Comparison of ENCODE assay signal across 9 cellular contexts in the genomic region with DNA sequence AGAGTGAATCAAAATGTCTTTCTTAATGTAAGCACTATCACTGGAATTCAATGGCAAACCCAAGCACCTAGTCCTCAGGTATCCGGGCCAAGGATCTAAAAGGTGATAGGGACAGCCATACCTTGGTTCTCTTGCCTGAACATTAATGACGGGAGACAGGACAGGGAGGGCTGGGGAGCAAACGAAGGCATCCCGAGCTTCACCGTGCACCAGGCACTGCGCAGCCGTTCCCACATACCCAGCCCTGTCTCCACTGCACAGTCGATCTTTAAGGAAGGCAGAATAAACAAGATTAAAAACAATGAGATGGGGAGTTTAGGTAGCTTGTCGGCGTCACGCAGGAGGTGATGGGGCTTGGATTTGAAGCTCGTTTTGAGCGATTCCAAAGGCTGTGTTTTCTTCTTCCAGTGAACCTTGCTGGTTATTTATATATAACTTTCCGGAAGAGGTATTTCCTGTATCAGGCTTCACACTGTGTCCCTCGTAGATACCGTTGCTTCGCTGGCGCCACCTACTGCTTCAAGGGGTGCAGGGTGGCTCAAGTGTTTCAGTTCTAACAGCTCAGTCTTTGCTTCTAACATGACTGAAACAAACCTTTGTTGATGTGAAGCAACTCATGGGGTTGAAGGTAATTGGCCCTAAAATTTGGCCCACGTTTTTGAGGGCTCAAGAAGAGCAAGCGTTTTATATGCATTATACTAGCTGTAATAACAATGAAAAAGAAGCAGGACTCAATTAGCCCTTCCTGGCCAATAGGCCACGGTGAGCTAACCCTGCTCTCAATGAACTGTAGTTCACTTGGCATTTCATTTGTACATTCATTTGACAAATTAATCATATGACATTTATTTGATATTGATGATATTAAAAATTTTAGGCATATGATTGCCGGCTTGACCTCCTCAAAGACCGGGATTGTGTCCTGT.
DNase-seq lines count a peak whose midpoint lies in the region; ATAC-seq, FAIRE-seq and TF ChIP-seq lines count a peak whose summit lies in the region.
"Had no signal": no experiment of that assay in that cellular context is flagged by ENCODE, and none has a peak within 500 bp of the region (broad histone marks: within the 10 kb centered on the region; RNA-seq: fewer than 3 reads in every experiment).

No MANE protein-coding gene starts in this region.

- no peak for FAIRE-seq in frontal cortex (lab: Jason Lieb, UNC)
- FAIRE-seq: colon had no signal

- peak; percentile 74 for TF ChIP-seq CTCF in progenitor cell of endocrine pancreas (IDR thresholded peaks at IDR 0.05; ENCODE audit: unreplicated experiment)

- H3K4me1 Mint-ChIP-seq in progenitor cell of endocrine pancreas (ENCODE audit: low read depth), result peaks cover 7% of the 10 kb centered on the region

- H3K27me3 Mint-ChIP-seq in progenitor cell of endocrine pancreas, result peaks cover 25% of the 10 kb centered on the region

- no peaks in the 10 kb centered on the region for H3K36me3 Mint-ChIP-seq in progenitor cell of endocrine pancreas (ENCODE audit: insufficient read depth)

- H3K4me3 Mint-ChIP-seq in progenitor cell of endocrine pancreas (ENCODE audit: low read depth), result no peak overlapping the region

- DNase-seq in DMS53 treated with DMSO at 0.1 percent for 48 hours (lab: John Stamatoyannopoulos, UW; ENCODE audit: unreplicated experiment) (peak; percentile 29), NOMO-1 (lab: John Stamatoyannopoulos, UW; ENCODE audit: unreplicated experiment in 2 of 2) (peak; percentile 9 to 61), activated T-cell treated with anti-CD3 and anti-CD28 coated beads for 48 hours (ENCODE audit: low read depth) (peak; percentile 49), frontal cortex (ENCODE audit: low spot score in 2 of 2) (peak; percentile 37 to 46), progenitor cell of endocrine pancreas (ENCODE audit: low spot score, unreplicated experiment) (peak; percentile 31), HPDE6-E6E7 (ENCODE audit: extremely low spot score) (no peak)

- no peaks in the 10 kb centered on the region for H3K9me3 Mint-ChIP-seq in progenitor cell of endocrine pancreas (ENCODE audit: low read depth)

- no peak overlapping the region for H3K27ac Mint-ChIP-seq in progenitor cell of endocrine pancreas

- peak; percentile 99 for ATAC-seq in GM21367 (IDR thresholded peaks at IDR 0.05; ENCODE audit: unreplicated experiment)
- peak; percentile 98 for ATAC-seq in HG03575 (IDR thresholded peaks at IDR 0.05; ENCODE audit: extremely low read depth, insufficient number of reproducible peaks, low FRiP score, unreplicated experiment)
